ENCODE assay signal across 22 cellular contexts in the genomic region with DNA sequence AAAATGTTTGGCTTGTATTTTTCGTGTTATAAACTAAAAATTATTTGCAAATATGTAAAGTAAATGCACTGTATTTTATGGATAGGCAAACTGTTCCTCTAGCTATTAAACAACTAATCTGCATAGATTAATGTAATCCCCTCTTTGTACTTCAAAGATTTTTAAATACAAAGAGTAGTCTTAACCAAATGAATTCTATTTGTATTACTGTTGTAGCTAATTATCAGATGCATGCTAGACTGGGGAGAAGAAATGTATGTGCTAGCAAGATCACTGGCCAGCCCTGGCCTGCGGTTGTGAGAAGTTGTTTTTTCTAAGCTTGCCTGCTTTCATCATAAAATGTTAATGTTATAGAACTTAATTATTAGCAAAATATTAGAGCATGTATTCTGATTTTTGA.
"Had no signal": no experiment of that assay in that cellular context is flagged by ENCODE, and none has a peak within 500 bp of the region (broad histone marks: within the 10 kb centered on the region; RNA-seq: fewer than 3 reads in every experiment).

No MANE protein-coding gene starts in this region.

- DNase-seq: MV-4-11, NCI-H1048, NCI-H1105, NCI-H1417, NCI-H1436 treated with DMSO at 0.1 percent for 48 hours, NCI-H1694, NCI-H187 treated with DMSO at 0.1 percent for 48 hours, NCI-H2029 treated with DMSO at 0.1 percent for 48 hours, NCI-H2227 treated with DMSO at 0.1 percent for 48 hours, NCI-H524, NCI-H69, NCI-H774, PC-3, SHP77, SK-N-SH, SW 1271, T-cell had no signal

- H3K4me2 ChIP-seq: KMS-11, SK-N-SH had no signal

- H3K9me3 ChIP-seq: SK-N-SH had no signal

- H3K9ac ChIP-seq: KMS-11, SK-N-SH had no signal

- H3K27ac ChIP-seq: HL-60, KMS-11, RWPE1 had no signal

- H3K4me3 ChIP-seq: K562 had no signal

- ATAC-seq: K562, Panc1, PC-3, T-cell had no signal

- H3K9me2 ChIP-seq: SK-N-SH had no signal
